ENCODE assay signal across 10 cellular contexts in the genomic region with DNA sequence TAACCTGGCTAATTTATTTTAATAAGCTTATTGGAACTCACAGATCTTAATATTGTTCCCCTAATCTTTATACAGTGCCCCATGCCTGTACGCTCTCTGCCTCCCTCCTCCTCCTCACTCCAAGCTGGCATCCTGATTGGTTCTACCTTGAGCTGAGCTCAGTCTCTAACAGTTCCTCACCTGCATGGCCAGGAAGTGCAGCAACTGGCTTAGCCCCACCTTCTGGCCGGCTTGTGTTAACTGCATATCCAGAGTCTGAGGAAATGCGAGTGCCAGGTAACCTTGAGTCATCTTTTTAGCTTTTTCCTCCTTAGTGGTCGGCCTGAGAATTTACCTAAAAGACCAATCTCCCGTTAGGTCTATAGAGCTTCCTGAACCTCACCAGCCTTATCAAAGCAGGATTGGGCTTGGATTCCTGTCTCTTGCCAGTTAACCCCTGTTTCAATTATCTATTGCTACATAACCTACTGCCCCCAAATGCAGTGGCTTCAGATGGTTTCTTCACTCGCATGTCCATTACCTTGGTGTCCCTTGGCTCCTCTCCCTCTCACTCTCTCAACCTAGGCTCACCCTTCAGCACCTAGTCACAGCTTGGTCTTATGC.
DNase-seq lines count a peak whose midpoint lies in the region; ATAC-seq and TF ChIP-seq lines count a peak whose summit lies in the region.
"Had no signal": no experiment of that assay in that cellular context is flagged by ENCODE, and none has a peak within 500 bp of the region (broad histone marks: within the 10 kb centered on the region; RNA-seq: fewer than 3 reads in every experiment).

No MANE protein-coding gene starts in this region.

- H3K36me3 Mint-ChIP-seq in T-cell (no peaks in the 10 kb centered on the region), neural progenitor cell (no peaks in the 10 kb centered on the region)

- DNase-seq in NCI-H524 (lab: John Stamatoyannopoulos, UW) (peak; percentile 21 to 49), NCI-H524 treated with DMSO at 0.1 percent for 48 hours (lab: John Stamatoyannopoulos, UW) (no peak), HL-60 (ENCODE audit: low read depth in 1 of 2, low spot score in 1 of 2) (peak in 1 of 2 experiments; percentile 34), T-cell (peak; percentile 22 to 62 (median 48)), breast epithelium (ENCODE audit: low spot score in 2 of 2) (peak; percentile 27 to 62), neural progenitor cell (ENCODE audit: low spot score) (peak; percentile 32), NCI-H187 treated with DMSO at 0.1 percent for 48 hours (lab: John Stamatoyannopoulos, UW) (no peak)

- TF ChIP-seq CTCF in HL-60 (IDR thresholded peaks at IDR 0.05; ENCODE audit: insufficient read depth, low read length), result peak; percentile 5
- TF ChIP-seq CTCF in breast epithelium (IDR thresholded peaks at IDR 0.05), result peak; percentile 7 to 51 (median 44)
- TF ChIP-seq CTCF in neural progenitor cell (IDR thresholded peaks at IDR 0.05), result peak; percentile 45

- no peak for TF ChIP-seq POLR2A in breast epithelium (IDR thresholded peaks at IDR 0.05)

- CTCF ChIA-PET in T-cell (lab: Charles Lee), result interaction anchor here (0.5 to 2.4 kb wide), 30 partner anchors 8 to 584 kb away, joined by 3 to 19 read pairs (median 4); partner anchors contain the start of gene G6PC2 (in 1 of the 2)

- no peaks in the 10 kb centered on the region for H3K9me3 Mint-ChIP-seq in T-cell
- H3K9me3 Mint-ChIP-seq in neural progenitor cell, result peaks cover 8% of the 10 kb centered on the region

- H3K27me3 ChIP-seq in HL-60 (ENCODE audit: insufficient read depth, poor library complexity, severe bottlenecking) (no peaks in the 10 kb centered on the region), breast epithelium (no peaks in the 10 kb centered on the region), neural progenitor cell (no peaks in the 10 kb centered on the region)

- H3K4me1 ChIP-seq in breast epithelium (no peaks in the 10 kb centered on the region), neural progenitor cell (peaks cover 17% of the 10 kb centered on the region)

- ATAC-seq in T-cell (replicated peaks in 1 of 4), result peak; percentile 92 to 98 (median 93)
- ATAC-seq in HG03045 (IDR thresholded peaks at IDR 0.05; ENCODE audit: unreplicated experiment), result no peak

- no peak overlapping the region for H3K27ac Mint-ChIP-seq in T-cell
- no peak overlapping the region for H3K27ac Mint-ChIP-seq in neural progenitor cell
- H3K27ac Mint-ChIP-seq: dendritic cell treated with granulocyte-macrophage colony-stimulating factor and Interleukin-4, amounts not matched to agents 40 ng/mL and 50 ng/mL, for 4 days had no signal

- H3K27ac ChIP-seq in HL-60 (replicated peaks) (no peak overlapping the region), breast epithelium (no peak overlapping the region), neural progenitor cell (no peak overlapping the region)
- H3K27ac ChIP-seq: thoracic aorta had no signal

- H3K9me3 ChIP-seq in breast epithelium (no peaks in the 10 kb centered on the region), neural progenitor cell (ENCODE audit: low read depth) (no peaks in the 10 kb centered on the region)
- H3K9me3 ChIP-seq: thoracic aorta had no signal

- H3K4me3 ChIP-seq in HL-60 (replicated peaks; ENCODE audit: insufficient read depth, low read length) (no peak overlapping the region), breast epithelium (no peak overlapping the region), neural progenitor cell (no peak overlapping the region)
- H3K4me3 ChIP-seq: thoracic aorta had no signal

- POLR2A ChIA-PET in T-cell (lab: Charles Lee), result no interaction called here

- H4K20me1 ChIP-seq in neural progenitor cell (ENCODE audit: low read depth), result no peaks in the 10 kb centered on the region

- intact Hi-C loops in breast epithelium (cut with DNase I; ENCODE audit: low total_unique reads), result no loop called here

- H2AFZ ChIP-seq in neural progenitor cell (replicated peaks), result no peak overlapping the region

- H3K36me3 ChIP-seq in breast epithelium, result no peaks in the 10 kb centered on the region
- H3K36me3 ChIP-seq in neural progenitor cell, result no peaks in the 10 kb centered on the region
- H3K36me3 ChIP-seq: thoracic aorta had no signal

- H3K4me2 ChIP-seq in neural progenitor cell, result no peak overlapping the region

- H3K27me3 Mint-ChIP-seq in T-cell (peaks cover 0 to 5% of the 10 kb centered on the region in 2 donors), neural progenitor cell (ENCODE audit: insufficient read depth, low read depth) (no peaks in the 10 kb centered on the region)
- H3K27me3 Mint-ChIP-seq: dendritic cell treated with granulocyte-macrophage colony-stimulating factor and Interleukin-4, amounts not matched to agents 40 ng/mL and 50 ng/mL, for 4 days had no signal

- no peaks in the 10 kb centered on the region for H3K79me2 ChIP-seq in neural progenitor cell (ENCODE audit: low read depth)

- H3K4me3 Mint-ChIP-seq in T-cell, result no peak overlapping the region
- no peak overlapping the region for H3K4me3 Mint-ChIP-seq in neural progenitor cell
- H3K4me3 Mint-ChIP-seq: dendritic cell treated with granulocyte-macrophage colony-stimulating factor and Interleukin-4, amounts not matched to agents 40 ng/mL and 50 ng/mL, for 4 days had no signal

- no peak overlapping the region for H3K9ac ChIP-seq in neural progenitor cell

- H3K4me1 Mint-ChIP-seq in T-cell, result peaks cover 0 to 6% (median 2%) of the 10 kb centered on the region in 3 donors
- peaks cover 12% of the 10 kb centered on the region for H3K4me1 Mint-ChIP-seq in neural progenitor cell

- no peaks in the 10 kb centered on the region for H3F3A ChIP-seq in neural progenitor cell (ENCODE audit: low read depth)

Comparison
In these comparisons a context has a peak if more than half of its experiments do, and no peak if none do; other contexts are left out.
1. DNase-seq: peak in NCI-H524 (2 of 2), T-cell (34 of 34), breast epithelium (2 of 2) and neural progenitor cell (single experiment); none in NCI-H524 treated with DMSO at 0.1 percent for 48 hours (single experiment) and NCI-H187 treated with DMSO at 0.1 percent for 48 hours (single experiment).
2. Peak in every context shown above with its lines, with median percentiles within 50 percentile points of each other: CTCF ChIP-seq.